ENCODE assay signal across 1 cellular context in the genomic region with DNA sequence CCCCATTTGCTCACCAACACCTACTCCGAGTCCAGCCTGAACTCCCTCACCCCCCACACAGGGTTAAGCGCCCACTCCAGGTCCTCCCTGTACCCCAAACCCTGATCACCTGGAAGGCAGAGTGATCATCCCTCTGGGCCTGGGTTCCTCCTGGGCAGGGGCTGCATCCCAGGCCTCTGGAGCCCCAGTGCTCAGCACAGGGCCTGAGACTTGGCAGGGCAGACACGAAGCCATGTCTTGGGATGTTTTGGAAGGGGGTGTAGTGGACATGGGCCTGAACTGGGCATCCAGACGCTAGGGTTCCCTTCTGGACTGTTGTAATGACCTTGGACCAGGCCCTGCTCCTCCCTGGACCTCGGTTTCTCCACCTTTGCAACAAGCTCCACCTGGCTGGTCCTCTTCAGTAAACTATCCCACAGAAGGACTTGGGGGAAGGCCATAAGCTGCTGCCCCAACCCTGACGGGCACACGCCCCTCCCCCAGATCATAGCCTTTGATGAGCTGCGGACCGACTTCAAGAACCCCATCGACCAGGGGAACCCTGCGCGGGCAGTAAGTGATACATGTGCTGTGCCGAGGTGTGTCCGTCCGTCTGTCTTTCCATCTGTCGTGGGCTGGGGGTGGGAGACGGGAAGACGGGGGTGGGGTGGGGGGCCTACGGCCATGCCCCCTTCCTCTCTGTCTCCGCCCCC.
TF ChIP-seq lines count a peak whose summit lies in the region.

No MANE protein-coding gene starts in this region.

TF ChIP-seq in H1, 55 proteins besides CTCF, POLR2A, EP300 and RAD21:
- TF ChIP-seq GTF2F1 (IDR thresholded peaks at IDR 0.05; ENCODE audit: borderline replicate concordance, low read depth, low read length) (no peak), TBP (IDR thresholded peaks at IDR 0.05; ENCODE audit: low read depth, low read length) (no peak), NRF1 (IDR thresholded peaks at IDR 0.05; ENCODE audit: low read depth, low read length) (no peak), SRF (IDR thresholded peaks at IDR 0.05; ENCODE audit: low read depth, low read length) (no peak), BACH1 (IDR thresholded peaks at IDR 0.05; ENCODE audit: low read length) (no peak), SIRT6 (IDR thresholded peaks at IDR 0.05; ENCODE audit: low read length) (no peak)
